ENCODE assay signal across 12 cellular contexts in genomic region chr14:24818054-24818822, GRCh38.
DNase-seq lines count a peak whose midpoint lies in the region; ATAC-seq and TF ChIP-seq lines count a peak whose summit lies in the region.
"Had no signal": no experiment of that assay in that cellular context is flagged by ENCODE, and none has a peak within 500 bp of the region (broad histone marks: within the 10 kb centered on the region; RNA-seq: fewer than 3 reads in every experiment).

No MANE protein-coding gene starts in this region.

- peaks cover 0 to 4% of the 10 kb centered on the region in 2 donors for H3K4me1 ChIP-seq in left lung
- H3K4me1 ChIP-seq: vagina had no signal

- no peaks in the 10 kb centered on the region for H3K36me3 ChIP-seq in left lung
- H3K36me3 ChIP-seq: vagina had no signal

- no peaks in the 10 kb centered on the region for H3K27me3 ChIP-seq in left lung
- H3K27me3 ChIP-seq: vagina had no signal

- no peak overlapping the region for H3K4me3 ChIP-seq in choroid plexus epithelial cell (ENCODE audit: low read depth, low read length)
- no peak overlapping the region for H3K4me3 ChIP-seq in left lung
- H3K4me3 ChIP-seq: PC-9, vagina had no signal

- ATAC-seq in left lung = peak; percentile 16
- ATAC-seq: esophagus mucosa had no signal

- intact Hi-C loops in left lung (cut with DNase I) = loop anchor here in 1 of 2 donors (5.0 kb wide), 1 partner anchor 214 kb away; no protein-coding TSS in a partner anchor

- TF ChIP-seq CTCF in choroid plexus epithelial cell (conservative IDR thresholded peaks at IDR 0.05; ENCODE audit: low read depth, low read length) (no peak), left lung (IDR thresholded peaks at IDR 0.05) (no peak)

- H3K9me3 ChIP-seq in left lung = no peaks in the 10 kb centered on the region
- H3K9me3 ChIP-seq: vagina had no signal

- DNase-seq in HuH-7 (ENCODE audit: low spot score) = peak; percentile 51
- DNase-seq in choroid plexus epithelial cell (ENCODE audit: low read depth) = peak; percentile 85
- DNase-seq in left lung = no peak
- DNase-seq in smooth muscle cell of the brain vasculature (ENCODE audit: low read depth, low spot score) = peak; percentile 65
- DNase-seq in effector CD4-positive, alpha-beta T cell = no peak
- no peak for DNase-seq in occipital lobe (lab: John Stamatoyannopoulos, UW)
- no peak for DNase-seq in DMS53 treated with DMSO at 0.1 percent for 48 hours (lab: John Stamatoyannopoulos, UW; ENCODE audit: unreplicated experiment)
- no peak for DNase-seq in UCSD-AML1 (lab: John Stamatoyannopoulos, UW; ENCODE audit: unreplicated experiment)
- DNase-seq: CD8-positive, alpha-beta memory T cell; PC-9 had no signal

- H3K27ac ChIP-seq in left lung = no peak overlapping the region
- H3K27ac ChIP-seq: PC-9, vagina had no signal

Comparison
In these comparisons a context has a peak if more than half of its experiments do, and no peak if none do; other contexts are left out.
1. DNase-seq: peak in HuH-7 (single experiment), choroid plexus epithelial cell (single experiment) and smooth muscle cell of the brain vasculature (single experiment); none in left lung (0 of 2), effector CD4-positive, alpha-beta T cell (single experiment), occipital lobe (single experiment), DMS53 treated with DMSO at 0.1 percent for 48 hours (single experiment) and UCSD-AML1 (single experiment).